Comparison of ENCODE assay signal across 8 cellular contexts in the genomic region with DNA sequence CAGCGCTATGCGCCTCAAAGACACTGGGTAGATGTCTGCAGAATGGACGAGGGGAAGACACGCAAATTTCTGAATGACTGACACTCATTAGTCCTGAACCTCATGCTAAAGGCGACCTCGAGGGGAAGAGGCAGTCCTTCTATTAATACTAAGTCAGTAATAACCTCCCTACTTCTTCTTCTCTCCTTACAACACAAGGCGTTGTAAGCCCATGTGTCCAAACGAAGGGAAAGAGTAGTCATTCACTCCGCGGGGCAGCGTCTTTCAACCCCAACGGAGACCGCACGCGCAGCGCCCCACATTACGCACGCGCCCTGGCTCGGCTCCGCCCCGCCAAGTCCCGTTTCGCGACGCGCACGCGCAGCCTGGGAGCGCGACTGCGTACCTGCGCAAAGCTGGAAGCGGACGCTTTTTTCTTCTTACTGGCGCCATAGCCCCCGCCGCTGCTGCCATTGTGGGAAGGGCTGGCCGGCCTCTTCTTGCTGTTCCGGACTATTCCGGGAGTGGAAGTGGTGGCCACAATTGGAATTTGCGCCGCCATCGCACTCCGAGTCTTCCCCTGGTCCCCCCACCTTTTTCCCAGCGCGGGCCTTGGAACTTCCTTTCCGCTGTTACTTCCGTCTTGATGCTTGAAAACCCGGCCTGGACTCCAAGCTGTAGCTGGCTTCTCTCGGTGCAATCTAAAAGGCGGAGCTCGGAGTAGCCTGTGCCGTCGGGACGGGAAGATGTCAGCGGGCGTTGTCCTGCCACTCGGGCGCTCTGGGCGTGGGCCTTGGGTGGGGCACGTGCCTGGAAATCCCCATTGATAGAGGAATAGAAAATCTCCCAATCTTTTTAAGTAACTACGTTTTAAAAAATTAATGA. TPM values are rescaled to one million over a fixed set of nuclear protein-coding genes. Genes with fewer than 3 reads are reported as not detected.
A peak's percentile ranks its signal among the peaks of the same experiment; 100 is the strongest.
DNase-seq lines count a peak whose midpoint lies in the region; ATAC-seq and TF ChIP-seq lines count a peak whose summit lies in the region.

A gene with protein sequence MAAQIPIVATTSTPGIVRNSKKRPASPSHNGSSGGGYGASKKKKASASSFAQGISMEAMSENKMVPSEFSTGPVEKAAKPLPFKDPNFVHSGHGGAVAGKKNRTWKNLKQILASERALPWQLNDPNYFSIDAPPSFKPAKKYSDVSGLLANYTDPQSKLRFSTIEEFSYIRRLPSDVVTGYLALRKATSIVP (minus strand): TSS at position 627 of the 864 bp plus-strand sequence. CDS start 86 bp downstream, at position 541.

- H3K27me3 Mint-ChIP-seq in CD14-positive monocyte (ENCODE audit: low read depth in 3 of 3): peaks cover 0 to 8% (median 3%) of the 10 kb centered on the region in 3 donors

- peaks cover 62% of the 10 kb centered on the region for H3K4me1 Mint-ChIP-seq in CD14-positive monocyte

- no peak for TF ChIP-seq CTCF in CD14-positive monocyte (IDR thresholded peaks at IDR 0.05)

- intact Hi-C loops in CD14-positive monocyte (cut with micrococcal nuclease): loop anchor here (5.0 to 10.0 kb wide), 5 partner anchors 85 to 253 kb away; a partner anchor contains a TSS

- H3K36me3 Mint-ChIP-seq in CD14-positive monocyte: peaks cover 5 to 8% of the 10 kb centered on the region in 2 donors

- peak within 1 kb of the TSS; percentile 96 to 100 (median 100) for H3K27ac Mint-ChIP-seq in CD14-positive monocyte

- peaks cover 0 to 2% (median 0%) of the 10 kb centered on the region in 7 donors for H3K9me3 Mint-ChIP-seq in CD14-positive monocyte

- peak; percentile 96 for ATAC-seq in GM19395 (IDR thresholded peaks at IDR 0.05; ENCODE audit: unreplicated experiment)
- peak; percentile 72 for ATAC-seq in HG03558 (IDR thresholded peaks at IDR 0.05; ENCODE audit: extremely low read depth, unreplicated experiment)
- peak; percentile 96 for ATAC-seq in left lobe of liver

- H3K4me3 Mint-ChIP-seq in CD14-positive monocyte: peak within 1 kb of the TSS; percentile 95 to 98

- peak; percentile 95 for DNase-seq in CD14-positive monocyte (ENCODE audit: low spot score)
- DNase-seq in NCI-H748 (lab: John Stamatoyannopoulos, UW; ENCODE audit: unreplicated experiment): peak; percentile 97
- peak; percentile 90 for DNase-seq in activated CD4-positive, alpha-beta T cell treated with anti-CD3 and anti-CD28 coated beads, Interleukin-2, amount 50 U/mL, for 1 hour
- peak; percentile 27 for DNase-seq in cortex of kidney (lab: John Stamatoyannopoulos, UW)
- DNase-seq in left lobe of liver (ENCODE audit: low spot score): peak; percentile 95
- DNase-seq in stimulated activated CD4-positive, alpha-beta T cell treated with anti-CD3 and anti-CD28 coated beads, Interleukin-2, amount 100 ng/mL, for 24 hours: peak; percentile 91 to 93

RNA-seq across cellular contexts. Expression of the gene that starts here (rescaled TPM):
- polyA plus RNA-seq in CD14-positive monocyte: 10 to 100 TPM; 17.7 to 22.3 TPM
- total RNA-seq in left lobe of liver: 9.5 TPM

Comparison
In these comparisons a context has a peak if more than half of its experiments do, and no peak if none do; other contexts are left out.
1. Peak in every context shown above with its lines: DNase-seq and ATAC-seq.
2. DNase-seq: peak in every context shown above with its lines; median percentile 97 in NCI-H748; 95 in CD14-positive monocyte; 95 in left lobe of liver; 92 in stimulated activated CD4-positive, alpha-beta T cell treated with anti-CD3 and anti-CD28 coated beads, Interleukin-2, amount 100 ng/mL, for 24 hours; 90 in activated CD4-positive, alpha-beta T cell treated with anti-CD3 and anti-CD28 coated beads, Interleukin-2, amount 50 U/mL, for 1 hour; 27 in cortex of kidney.